In genomic region chr15:57902155-57902554, GRCh38 we compare ENCODE assay signal across 18 cellular contexts.
DNase-seq lines count a peak whose midpoint lies in the region; ATAC-seq and TF ChIP-seq lines count a peak whose summit lies in the region.
"Had no signal": no experiment of that assay in that cellular context is flagged by ENCODE, and none has a peak within 500 bp of the region (broad histone marks: within the 10 kb centered on the region; RNA-seq: fewer than 3 reads in every experiment).

No MANE protein-coding gene starts in this region.

- H3F3A ChIP-seq in PC-3 (ENCODE audit: low read length, unreplicated experiment): no peaks in the 10 kb centered on the region

- H3K4me1 ChIP-seq in PC-3 (ENCODE audit: insufficient read depth, low read length): peaks cover 4% of the 10 kb centered on the region
- H3K4me1 ChIP-seq: A549; BLaER1 treated with 17β-estradiol and CSF1 and Interleukin-3, amounts not matched to agents 10 nM and 100 nM had no signal

- no peak overlapping the region for H3K27ac ChIP-seq in PC-3 (ENCODE audit: low read length)
- H3K27ac ChIP-seq: A549; BLaER1 treated with 17β-estradiol and CSF1 and Interleukin-3, amounts not matched to agents 10 nM and 100 nM had no signal

- no peaks in the 10 kb centered on the region for H4K20me1 ChIP-seq in PC-3 (ENCODE audit: low read length)
- H4K20me1 ChIP-seq: BLaER1 treated with 17β-estradiol and CSF1 and Interleukin-3, amounts not matched to agents 10 nM and 100 nM had no signal

- H3K27me3 ChIP-seq in PC-3 (ENCODE audit: low read length): no peaks in the 10 kb centered on the region
- H3K27me3 ChIP-seq: BE2C; BLaER1 treated with 17β-estradiol and CSF1 and Interleukin-3, amounts not matched to agents 10 nM and 100 nM had no signal

- CTCF ChIA-PET in PC-3 (lab: Charles Lee): interaction anchor here (0.6 kb wide), 1 partner anchor 234 kb away, joined by 5 read pairs; no protein-coding TSS in a partner anchor

- no peak overlapping the region for H3K9ac ChIP-seq in PC-3 (ENCODE audit: low read length)
- H3K9ac ChIP-seq: BLaER1 treated with 17β-estradiol and CSF1 and Interleukin-3, amounts not matched to agents 10 nM and 100 nM had no signal

- intact Hi-C loops in PC-3 (cut with micrococcal nuclease): no loop called here

- H2AFZ ChIP-seq in PC-3 (ENCODE audit: low read length): no peak overlapping the region

- peak; percentile 63; the same call in 1 of the 2 replicates for ATAC-seq in PC-3
- ATAC-seq: A549 had no signal

- POLR2A ChIA-PET in PC-3 (lab: Charles Lee; ENCODE audit: unreplicated experiment): no interaction called here

- H3K36me3 ChIP-seq in PC-3 (ENCODE audit: low read depth, low read length): no peaks in the 10 kb centered on the region
- H3K36me3 ChIP-seq: BE2C; BLaER1 treated with 17β-estradiol and CSF1 and Interleukin-3, amounts not matched to agents 10 nM and 100 nM had no signal

- no peak overlapping the region for H3K4me2 ChIP-seq in PC-3 (ENCODE audit: low read length)
- H3K4me2 ChIP-seq: A549; BLaER1 treated with 17β-estradiol and CSF1 and Interleukin-3, amounts not matched to agents 10 nM and 100 nM had no signal

- H3K79me2 ChIP-seq in PC-3 (ENCODE audit: low read length): no peaks in the 10 kb centered on the region

- H3K9me2 ChIP-seq in PC-3 (replicated peaks; ENCODE audit: low read length): no peaks in the 10 kb centered on the region

- no TSS peak for BruUV-seq in PC-3 (replicated peaks; lab: Mats Ljungman, UMichigan)

- DNase-seq in ELR (ENCODE audit: low read depth) (peak; percentile 26), PC-3 (peak; percentile 22), dermis blood vessel endothelial cell (peak; percentile 46), NCI-H510A (lab: John Stamatoyannopoulos, UW) (no peak), NCI-H128 (lab: John Stamatoyannopoulos, UW; ENCODE audit: unreplicated experiment) (no peak)
- DNase-seq in activated CD4-positive, alpha-beta T cell treated with anti-CD3 and anti-CD28 coated beads, Interleukin-2, amount 50 U/mL, for 4 hours: no peak
- DNase-seq: 8988T; ACHN; AML-193; BE2C; CD4-positive, alpha-beta T cell; CD8-positive, alpha-beta memory T cell; DMS 273 treated with DMSO at 0.1 percent for 48 hours; DMS79; GOT3; HCEC 1CT had no signal

- no peak for TF ChIP-seq CTCF in PC-3 (conservative IDR thresholded peaks at IDR 0.05; ENCODE audit: low read depth, low read length)

- H3K4me3 ChIP-seq in PC-3 (ENCODE audit: low read length): no peak overlapping the region
- H3K4me3 ChIP-seq: A549; BLaER1 treated with 17β-estradiol and CSF1 and Interleukin-3, amounts not matched to agents 10 nM and 100 nM had no signal

- H3K9me3 ChIP-seq in PC-3 (ENCODE audit: low read length): no peaks in the 10 kb centered on the region
- H3K9me3 ChIP-seq: A549; BE2C; BLaER1 treated with 17β-estradiol and CSF1 and Interleukin-3, amounts not matched to agents 10 nM and 100 nM had no signal

Comparison
In these comparisons a context has a peak if more than half of its experiments do, and no peak if none do; other contexts are left out.
1. DNase-seq: peak in ELR (single experiment), PC-3 (single experiment) and dermis blood vessel endothelial cell (single experiment); none in NCI-H510A (single experiment), NCI-H128 (single experiment) and activated CD4-positive, alpha-beta T cell treated with anti-CD3 and anti-CD28 coated beads, Interleukin-2, amount 50 U/mL, for 4 hours (0 of 2).